ENCODE assay signal across 8 cellular contexts in genomic region chr11:77590194-77590591, GRCh38. TPM values are rescaled to one million over a fixed set of nuclear protein-coding genes. Genes with fewer than 3 reads are reported as not detected.
A peak's percentile ranks its signal among the peaks of the same experiment; 100 is the strongest.
DNase-seq lines count a peak whose midpoint lies in the region; ATAC-seq and TF ChIP-seq lines count a peak whose summit lies in the region.

No MANE protein-coding gene starts in this region.

- TF ChIP-seq CTCF in 22Rv1 (IDR thresholded peaks at IDR 0.05): no peak
- TF ChIP-seq CTCF in GM10266 (IDR thresholded peaks at IDR 0.05; ENCODE audit: control insufficient read depth, insufficient read depth, low read depth, missing control alignments): no peak
- TF ChIP-seq CTCF in fibroblast of mammary gland (conservative IDR thresholded peaks at IDR 0.05; ENCODE audit: control insufficient read depth, insufficient read depth, low read depth, low read length): no peak

- peak overlapping the region; percentile 73 for H3K4me3 ChIP-seq in HUES48 (ENCODE audit: low read depth, low read length)
- peak overlapping the region; percentile 58 for H3K4me3 ChIP-seq in fibroblast of mammary gland (ENCODE audit: control insufficient read depth, low read depth, low read length)

- peak overlapping the region; percentile 33; the same call in 1 of the 2 replicates for H3K9ac ChIP-seq in HUES48 (ENCODE audit: low read depth, low read length)

- peaks cover 0 to 20% (median 13%) of the 10 kb centered on the region in 3 donors for H3K27me3 Mint-ChIP-seq in naive B cell

- H3K27me3 ChIP-seq in HUES48 (ENCODE audit: control insufficient read depth, insufficient read depth, low read length): peaks cover 16% of the 10 kb centered on the region

- peak in 1 of 2 donors; percentile 21 for ATAC-seq in naive B cell (ENCODE audit: low read depth in 2 of 2)

- DNase-seq in GM10266 (ENCODE audit: extremely low spot score) (peak; percentile 39), fibroblast of mammary gland (ENCODE audit: low read depth) (peak; percentile 59), naive B cell (no peak), mesenteric fat pad (ENCODE audit: low spot score) (no peak), NCI-H1694 treated with DMSO at 0.1 percent for 48 hours (lab: John Stamatoyannopoulos, UW) (no peak)
- peak; percentile 1 for DNase-seq in activated CD4-positive, alpha-beta T cell treated with anti-CD3 and anti-CD28 coated beads, Interleukin-2, amount 50 U/mL, for 1 hour

- H3K9me3 ChIP-seq in HUES48 (ENCODE audit: control insufficient read depth, insufficient read depth, low read length): no peaks in the 10 kb centered on the region

- H3K4me3 Mint-ChIP-seq in naive B cell: peak overlapping the region; percentile 79 to 95 (median 92)

- H3K4me1 Mint-ChIP-seq in naive B cell: peaks cover 13 to 22% (median 18%) of the 10 kb centered on the region in 3 donors

- H3K27ac ChIP-seq in 22Rv1 (peak overlapping the region; percentile 79), HUES48 (ENCODE audit: low read depth, low read length) (no peak overlapping the region)

- H3K36me3 ChIP-seq in HUES48 (ENCODE audit: control insufficient read depth, insufficient read depth, low read length): no peaks in the 10 kb centered on the region

- peaks cover 10% of the 10 kb centered on the region for H3K4me1 ChIP-seq in HUES48 (ENCODE audit: control insufficient read depth, insufficient read depth, low read length)

- no peaks in the 10 kb centered on the region for H3K36me3 Mint-ChIP-seq in naive B cell

- no peaks in the 10 kb centered on the region for H3K9me3 Mint-ChIP-seq in naive B cell

- peak overlapping the region in 4 of 6 donors; percentile 13 to 88 (median 86) for H3K27ac Mint-ChIP-seq in naive B cell

RNA-seq across cellular contexts. Expression of gene AQP11, which starts 0.4 kb away (rescaled TPM):
- 1 to 10 TPM in 2 of 6 donors, under 1 TPM in 4; 0.36 to 2.0 (median 0.73) TPM for polyA plus RNA-seq in naive B cell (ENCODE audit: low read depth in 6 of 6)
- total RNA-seq in mesenteric fat pad: 0.84 TPM

RNA-seq across cellular contexts. Expression of gene CLNS1A, which starts 47.4 kb away (rescaled TPM):
- 100 to 1,000 TPM in 5 of 6 donors, 10 to 100 TPM in 1; 95.3 to 196 (median 155) TPM for polyA plus RNA-seq in naive B cell (ENCODE audit: low read depth in 6 of 6)
- total RNA-seq in mesenteric fat pad: 64.2 TPM

Comparison
In these comparisons a context has a peak if more than half of its experiments do, and no peak if none do; other contexts are left out.
1. DNase-seq: peak in GM10266 (single experiment), activated CD4-positive, alpha-beta T cell treated with anti-CD3 and anti-CD28 coated beads, Interleukin-2, amount 50 U/mL, for 1 hour (single experiment) and fibroblast of mammary gland (single experiment); none in naive B cell (single experiment), mesenteric fat pad (single experiment) and NCI-H1694 treated with DMSO at 0.1 percent for 48 hours (single experiment).